8 cellular contexts compared by ENCODE assay signal in genomic region chr2:119759451-119760236, GRCh38. TPM values are rescaled to one million over a fixed set of nuclear protein-coding genes. Genes with fewer than 3 reads are reported as not detected.
DNase-seq lines count a peak whose midpoint lies in the region; ATAC-seq and TF ChIP-seq lines count a peak whose summit lies in the region.

PTPN4 (plus strand) TSS chr2:119759922; CDS start chr2:119809854, 49,932 bp downstream.

- no peaks in the 10 kb centered on the region for H3K27me3 Mint-ChIP-seq in activated CD4-positive, alpha-beta T cell treated with anti-CD3 and anti-CD28 coated beads, Interleukin-2, amount 10 ng/mL, durations not matched to agents 24 days and 14 days

- ATAC-seq in GM19324 (IDR thresholded peaks at IDR 0.05; ENCODE audit: low FRiP score, unreplicated experiment) (peak; percentile 96), HG03469 (IDR thresholded peaks at IDR 0.05; ENCODE audit: unreplicated experiment) (peak; percentile 95)

- DNase-seq in BJ (ENCODE audit: low read depth) (peak; percentile 95), NCI-H526 treated with DMSO at 0.1 percent for 48 hours (lab: John Stamatoyannopoulos, UW) (peak; percentile 97), colonic mucosa (peak; percentile 96), kidney tubule cell (ENCODE audit: low spot score) (peak; percentile 100)
- DNase-seq in activated CD4-positive, alpha-beta T cell treated with anti-CD3 and anti-CD28 coated beads, Interleukin-2, amount 10 ng/mL, durations not matched to agents 24 days and 14 days, result peak; percentile 98
- DNase-seq in stimulated activated CD4-positive, alpha-beta T cell treated with anti-CD3 and anti-CD28 coated beads, Interleukin-1b, Interleukin-23, amount 100 ng/mL, for 24 hours (ENCODE audit: low read depth in 4 of 4, low spot score in 1 of 4), result peak; percentile 72 to 93 (median 83)

- no peaks in the 10 kb centered on the region for H3K9me3 ChIP-seq in colonic mucosa

- H3K27ac ChIP-seq in colonic mucosa, result peak within 1 kb of the TSS; percentile 91

- H3K36me3 ChIP-seq in BJ (ENCODE audit: control insufficient read depth, insufficient read depth, low read length) (no peaks in the 10 kb centered on the region), colonic mucosa (no peaks in the 10 kb centered on the region)

- no peaks in the 10 kb centered on the region for H3K4me1 ChIP-seq in colonic mucosa

- peak within 1 kb of the TSS; percentile 93 for H3K27ac Mint-ChIP-seq in activated CD4-positive, alpha-beta T cell treated with anti-CD3 and anti-CD28 coated beads, Interleukin-2, amount 10 ng/mL, durations not matched to agents 24 days and 14 days

- H3K4me3 ChIP-seq in BJ (ENCODE audit: low read depth, low read length), result peak within 1 kb of the TSS; percentile 65
- peak within 1 kb of the TSS; percentile 71 for H3K4me3 ChIP-seq in colonic mucosa

- H3K4me3 Mint-ChIP-seq in activated CD4-positive, alpha-beta T cell treated with anti-CD3 and anti-CD28 coated beads, Interleukin-2, amount 10 ng/mL, durations not matched to agents 24 days and 14 days, result peak within 1 kb of the TSS; percentile 92

- no peaks in the 10 kb centered on the region for H3K36me3 Mint-ChIP-seq in activated CD4-positive, alpha-beta T cell treated with anti-CD3 and anti-CD28 coated beads, Interleukin-2, amount 10 ng/mL, durations not matched to agents 24 days and 14 days (ENCODE audit: low read depth)

- CTCF ChIA-PET in BJ (lab: Yijun Ruan, JAX), result interaction anchor here (1.0 to 1.6 kb wide), 4 partner anchors 12 to 64 kb away, joined by 3 to 8 read pairs (median 4); no protein-coding TSS in a partner anchor

- H3K4me1 Mint-ChIP-seq in activated CD4-positive, alpha-beta T cell treated with anti-CD3 and anti-CD28 coated beads, Interleukin-2, amount 10 ng/mL, durations not matched to agents 24 days and 14 days, result peaks cover 36% of the 10 kb centered on the region

- no peak; the same call in 1 of the 2 replicates for TF ChIP-seq CTCF in BJ (IDR thresholded peaks at IDR 0.05; ENCODE audit: insufficient read depth, low read depth, low read length)
- no peak for TF ChIP-seq CTCF in colonic mucosa (IDR thresholded peaks at IDR 0.05)

- intact Hi-C loops in activated CD4-positive, alpha-beta T cell treated with anti-CD3 and anti-CD28 coated beads, Interleukin-2, amount 10 ng/mL, durations not matched to agents 24 days and 14 days (cut with micrococcal nuclease), result loop anchor here (1.0 to 2.0 kb wide), 8 partner anchors 57 to 464 kb away; partner anchors contain the start of genes C2orf76, DBI, EPB41L5 and TMEM177
- intact Hi-C loops in colonic mucosa (cut with DNase I), result no loop called here

- POLR2A ChIA-PET in BJ (lab: Charles Lee), result interaction anchor here (0.7 kb wide), 1 partner anchor 41 kb away, joined by 3 read pairs; no protein-coding TSS in a partner anchor

- no peaks in the 10 kb centered on the region for H3K9me3 Mint-ChIP-seq in activated CD4-positive, alpha-beta T cell treated with anti-CD3 and anti-CD28 coated beads, Interleukin-2, amount 10 ng/mL, durations not matched to agents 24 days and 14 days

- peak within 1 kb of the TSS; percentile 87 to 90 for H3K9ac ChIP-seq in colonic mucosa (ENCODE audit: low read depth in 2 of 2, low read length in 2 of 2)

- no peaks in the 10 kb centered on the region for H3K27me3 ChIP-seq in BJ (ENCODE audit: control insufficient read depth, insufficient read depth, low read length)
- H3K27me3 ChIP-seq in colonic mucosa, result no peaks in the 10 kb centered on the region

RNA-seq across cellular contexts. Expression of gene PTPN4, which starts in this region (rescaled TPM):
- polyA plus RNA-seq in BJ (2011; rRNA removed), result 11.8 and 21.2 TPM in 2 replicates
- 26.3 and 28.9 TPM in 2 replicates for polyA minus RNA-seq in BJ (2011; rRNA and poly(A)+ RNA removed)
- 21.9 and 22.0 TPM in 2 replicates for total RNA-seq in activated CD4-positive, alpha-beta T cell treated with anti-CD3 and anti-CD28 coated beads, Interleukin-2, amount 10 ng/mL, durations not matched to agents 24 days and 14 days
- 10 to 100 TPM; 20.4 to 28.2 TPM for total RNA-seq in colonic mucosa

Comparison
In these comparisons a context has a peak if more than half of its experiments do, and no peak if none do; other contexts are left out.
1. Peak in every context shown above with its lines: DNase-seq, ATAC-seq, H3K4me3 ChIP-seq and H3K27ac ChIP-seq.